ENCODE assay signal across 1 cellular context in the genomic region with DNA sequence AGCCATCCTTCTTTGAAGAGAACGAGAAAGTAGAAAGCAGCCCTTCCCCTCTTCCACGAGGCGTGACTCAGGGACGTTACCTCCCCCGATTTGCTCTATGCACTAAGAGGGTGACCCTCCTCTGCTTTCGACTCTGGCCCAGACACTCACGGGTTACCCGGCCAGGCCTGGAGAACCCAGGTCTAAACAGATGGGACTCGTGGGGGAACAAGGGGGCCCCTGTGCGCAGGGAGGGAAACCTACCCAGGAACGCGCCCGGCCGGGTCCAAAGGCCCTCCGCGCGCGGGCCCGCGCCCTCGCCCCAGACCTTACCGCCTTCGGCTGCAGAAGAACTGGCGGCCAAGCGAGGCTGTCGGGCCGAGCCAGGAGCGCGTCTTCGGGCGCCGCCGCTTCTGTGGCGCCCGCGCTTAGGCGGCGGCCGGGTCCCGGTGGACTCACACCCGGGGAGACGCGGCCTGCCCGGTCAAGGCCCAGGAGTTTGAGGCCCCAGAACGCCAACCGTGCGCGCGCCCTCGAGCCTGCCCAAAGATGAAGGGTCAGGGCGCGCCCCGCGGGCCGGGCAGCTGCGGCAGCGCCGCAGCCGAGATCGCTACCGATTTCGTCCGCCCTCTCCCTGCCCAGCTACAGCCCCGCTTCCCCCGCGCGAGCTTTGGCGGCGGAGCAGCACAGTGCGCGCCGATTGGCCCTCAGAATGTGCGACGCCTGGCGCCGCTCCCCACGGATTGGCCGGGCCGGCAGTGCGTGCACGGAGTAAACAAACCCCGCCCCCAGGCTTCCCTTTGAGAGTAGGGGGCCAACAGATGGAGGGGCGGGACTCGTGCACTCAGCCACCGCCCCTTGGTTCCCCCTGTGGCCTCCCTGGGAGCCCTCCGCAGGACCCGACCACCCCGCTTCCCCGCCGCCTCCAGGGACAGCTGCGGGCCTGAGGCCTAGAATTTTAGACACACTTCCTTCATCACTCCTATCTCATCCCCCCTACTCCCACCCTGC.
TF ChIP-seq lines count a peak whose summit lies in the region.

A gene with protein sequence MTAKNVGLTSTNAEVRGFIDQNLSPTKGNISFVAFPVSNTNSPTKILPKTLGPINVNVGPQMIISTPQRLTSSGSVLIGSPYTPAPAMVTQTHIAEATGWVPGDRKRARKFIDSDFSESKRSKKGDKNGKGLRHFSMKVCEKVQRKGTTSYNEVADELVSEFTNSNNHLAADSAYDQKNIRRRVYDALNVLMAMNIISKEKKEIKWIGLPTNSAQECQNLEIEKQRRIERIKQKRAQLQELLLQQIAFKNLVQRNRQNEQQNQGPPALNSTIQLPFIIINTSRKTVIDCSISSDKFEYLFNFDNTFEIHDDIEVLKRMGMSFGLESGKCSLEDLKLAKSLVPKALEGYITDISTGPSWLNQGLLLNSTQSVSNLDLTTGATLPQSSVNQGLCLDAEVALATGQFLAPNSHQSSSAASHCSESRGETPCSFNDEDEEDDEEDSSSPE (minus strand): TSS at position 674 of the 990 bp plus-strand sequence. CDS start 47,795 bp downstream, outside the sequence.

TF ChIP-seq in HepG2, 621 proteins besides CTCF, POLR2A, EP300 and RAD21 (continued from another document and continues in another):
- TF ChIP-seq, protein P1, sequence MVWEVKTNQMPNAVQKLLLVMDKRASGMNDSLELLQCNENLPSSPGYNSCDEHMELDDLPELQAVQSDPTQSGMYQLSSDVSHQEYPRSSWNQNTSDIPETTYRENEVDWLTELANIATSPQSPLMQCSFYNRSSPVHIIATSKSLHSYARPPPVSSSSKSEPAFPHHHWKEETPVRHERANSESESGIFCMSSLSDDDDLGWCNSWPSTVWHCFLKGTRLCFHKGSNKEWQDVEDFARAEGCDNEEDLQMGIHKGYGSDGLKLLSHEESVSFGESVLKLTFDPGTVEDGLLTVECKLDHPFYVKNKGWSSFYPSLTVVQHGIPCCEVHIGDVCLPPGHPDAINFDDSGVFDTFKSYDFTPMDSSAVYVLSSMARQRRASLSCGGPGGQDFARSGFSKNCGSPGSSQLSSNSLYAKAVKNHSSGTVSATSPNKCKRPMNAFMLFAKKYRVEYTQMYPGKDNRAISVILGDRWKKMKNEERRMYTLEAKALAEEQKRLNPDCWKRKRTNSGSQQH (CRISPR knock-in tag; IDR thresholded peaks at IDR 0.05; ENCODE audit: low read depth): no peak; the same call in 1 of the 2 replicates
- TF ChIP-seq SAP130 (CRISPR knock-in tag; IDR thresholded peaks at IDR 0.05; ENCODE audit: low read depth) (peak; percentile 89), BRCA1 (CRISPR knock-in tag; IDR thresholded peaks at IDR 0.05) (no peak), PHF21A (CRISPR knock-in tag; IDR thresholded peaks at IDR 0.05) (peak; percentile 77), ZBTB38 (CRISPR knock-in tag; IDR thresholded peaks at IDR 0.05) (peak; percentile 19; the same call in 1 of the 2 replicates), ZNF235 (CRISPR knock-in tag; IDR thresholded peaks at IDR 0.05; ENCODE audit: borderline replicate concordance) (no peak), ZNF850 (CRISPR knock-in tag; conservative IDR thresholded peaks at IDR 0.05) (peak; percentile 81; the same call in 1 of the 2 replicates), NR2F2 (IDR thresholded peaks at IDR 0.05; ENCODE audit: borderline replicate concordance, low read depth) (no peak; the same call in 1 of the 2 replicates), HNRNPLL (IDR thresholded peaks at IDR 0.05; ENCODE audit: low read depth, low read length, poor library complexity, severe bottlenecking) (peak; percentile 86), SOX5 (CRISPR knock-in tag; IDR thresholded peaks at IDR 0.05; ENCODE audit: borderline replicate concordance) (no peak), ZNF34 (CRISPR knock-in tag; IDR thresholded peaks at IDR 0.05; ENCODE audit: borderline replicate concordance) (0 out of 2 replicates have a peak, but pooled peaks have one; percentile 51), ZSCAN31 (CRISPR knock-in tag; IDR thresholded peaks at IDR 0.05; ENCODE audit: low read depth) (no peak; the same call in 1 of the 2 replicates), PLRG1 (conservative IDR thresholded peaks at IDR 0.05) (no peak), ZFP36L1 (CRISPR knock-in tag; IDR thresholded peaks at IDR 0.05) (no peak), ASH2L (IDR thresholded peaks at IDR 0.05; ENCODE audit: insufficient read length, low read depth, low read length) (peak; percentile 94), ZNF703 (CRISPR knock-in tag; IDR thresholded peaks at IDR 0.05; ENCODE audit: borderline replicate concordance) (0 out of 2 replicates have a peak, but pooled peaks have one; percentile 41), KLF6 (CRISPR knock-in tag; IDR thresholded peaks at IDR 0.05) (0 out of 2 replicates have a peak, but pooled peaks have one; percentile 55), SIN3A (IDR thresholded peaks at IDR 0.05; ENCODE audit: borderline replicate concordance, low read depth, low read length) (peak; percentile 68; the same call in 1 of the 2 replicates), ZSCAN21 (CRISPR knock-in tag; IDR thresholded peaks at IDR 0.05; ENCODE audit: borderline replicate concordance) (peak; percentile 68; the same call in 1 of the 2 replicates), HDAC1 (CRISPR knock-in tag; IDR thresholded peaks at IDR 0.05) (peak; percentile 87), NR1H2 (CRISPR knock-in tag; IDR thresholded peaks at IDR 0.05; ENCODE audit: borderline replicate concordance, low read depth) (0 out of 2 replicates have a peak, but pooled peaks have one; percentile 70), DMAP1 (CRISPR knock-in tag; IDR thresholded peaks at IDR 0.05) (peak; percentile 48), KAT8 (CRISPR knock-in tag; IDR thresholded peaks at IDR 0.05) (no peak; the same call in 1 of the 2 replicates), MEIS1 (CRISPR knock-in tag; IDR thresholded peaks at IDR 0.05; ENCODE audit: borderline replicate concordance) (peak; percentile 58), HNRNPK (IDR thresholded peaks at IDR 0.05; ENCODE audit: low read depth, low read length, poor library complexity, severe bottlenecking) (peak; percentile 60), FOSL2 (CRISPR knock-in tag; IDR thresholded peaks at IDR 0.05) (peak; percentile 18; the same call in 1 of the 2 replicates), HOXA3 (CRISPR knock-in tag; IDR thresholded peaks at IDR 0.05) (peak; percentile 26; the same call in 1 of the 2 replicates), MBD4 (IDR thresholded peaks at IDR 0.05; ENCODE audit: borderline replicate concordance, low read length) (no peak), ZBTB20 (CRISPR knock-in tag; IDR thresholded peaks at IDR 0.05; ENCODE audit: borderline replicate concordance, low read depth) (no peak), ZNF629 (CRISPR knock-in tag; conservative IDR thresholded peaks at IDR 0.05) (no peak; the same call in 1 of the 2 replicates), SP140L (CRISPR knock-in tag; IDR thresholded peaks at IDR 0.05; ENCODE audit: borderline replicate concordance) (no peak), KLF16 (CRISPR knock-in tag; IDR thresholded peaks at IDR 0.05) (peak in 1 of 2 experiments; percentile 71; a peak in 2 of 4 replicates)
- TF ChIP-seq, protein P2, sequence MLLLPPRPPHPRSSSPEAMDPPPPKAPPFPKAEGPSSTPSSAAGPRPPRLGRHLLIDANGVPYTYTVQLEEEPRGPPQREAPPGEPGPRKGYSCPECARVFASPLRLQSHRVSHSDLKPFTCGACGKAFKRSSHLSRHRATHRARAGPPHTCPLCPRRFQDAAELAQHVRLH (CRISPR knock-in tag; IDR thresholded peaks at IDR 0.05; ENCODE audit: borderline replicate concordance, low read depth): 0 out of 2 replicates have a peak, but pooled peaks have one; percentile 22
- TF ChIP-seq, protein P3, sequence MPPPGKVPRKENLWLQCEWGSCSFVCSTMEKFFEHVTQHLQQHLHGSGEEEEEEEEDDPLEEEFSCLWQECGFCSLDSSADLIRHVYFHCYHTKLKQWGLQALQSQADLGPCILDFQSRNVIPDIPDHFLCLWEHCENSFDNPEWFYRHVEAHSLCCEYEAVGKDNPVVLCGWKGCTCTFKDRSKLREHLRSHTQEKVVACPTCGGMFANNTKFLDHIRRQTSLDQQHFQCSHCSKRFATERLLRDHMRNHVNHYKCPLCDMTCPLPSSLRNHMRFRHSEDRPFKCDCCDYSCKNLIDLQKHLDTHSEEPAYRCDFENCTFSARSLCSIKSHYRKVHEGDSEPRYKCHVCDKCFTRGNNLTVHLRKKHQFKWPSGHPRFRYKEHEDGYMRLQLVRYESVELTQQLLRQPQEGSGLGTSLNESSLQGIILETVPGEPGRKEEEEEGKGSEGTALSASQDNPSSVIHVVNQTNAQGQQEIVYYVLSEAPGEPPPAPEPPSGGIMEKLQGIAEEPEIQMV (CRISPR knock-in tag; IDR thresholded peaks at IDR 0.05; ENCODE audit: low read depth): 0 out of 2 replicates have a peak, but pooled peaks have one; percentile 30
- TF ChIP-seq, protein P4, sequence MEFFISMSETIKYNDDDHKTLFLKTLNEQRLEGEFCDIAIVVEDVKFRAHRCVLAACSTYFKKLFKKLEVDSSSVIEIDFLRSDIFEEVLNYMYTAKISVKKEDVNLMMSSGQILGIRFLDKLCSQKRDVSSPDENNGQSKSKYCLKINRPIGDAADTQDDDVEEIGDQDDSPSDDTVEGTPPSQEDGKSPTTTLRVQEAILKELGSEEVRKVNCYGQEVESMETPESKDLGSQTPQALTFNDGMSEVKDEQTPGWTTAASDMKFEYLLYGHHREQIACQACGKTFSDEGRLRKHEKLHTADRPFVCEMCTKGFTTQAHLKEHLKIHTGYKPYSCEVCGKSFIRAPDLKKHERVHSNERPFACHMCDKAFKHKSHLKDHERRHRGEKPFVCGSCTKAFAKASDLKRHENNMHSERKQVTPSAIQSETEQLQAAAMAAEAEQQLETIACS (CRISPR knock-in tag; IDR thresholded peaks at IDR 0.05): peak; percentile 94
- TF ChIP-seq, protein P5, sequence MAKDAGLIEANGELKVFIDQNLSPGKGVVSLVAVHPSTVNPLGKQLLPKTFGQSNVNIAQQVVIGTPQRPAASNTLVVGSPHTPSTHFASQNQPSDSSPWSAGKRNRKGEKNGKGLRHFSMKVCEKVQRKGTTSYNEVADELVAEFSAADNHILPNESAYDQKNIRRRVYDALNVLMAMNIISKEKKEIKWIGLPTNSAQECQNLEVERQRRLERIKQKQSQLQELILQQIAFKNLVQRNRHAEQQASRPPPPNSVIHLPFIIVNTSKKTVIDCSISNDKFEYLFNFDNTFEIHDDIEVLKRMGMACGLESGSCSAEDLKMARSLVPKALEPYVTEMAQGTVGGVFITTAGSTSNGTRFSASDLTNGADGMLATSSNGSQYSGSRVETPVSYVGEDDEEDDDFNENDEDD (CRISPR knock-in tag; IDR thresholded peaks at IDR 0.05; ENCODE audit: borderline replicate concordance): peak; percentile 87; the same call in 1 of the 2 replicates
- TF ChIP-seq, protein P6, sequence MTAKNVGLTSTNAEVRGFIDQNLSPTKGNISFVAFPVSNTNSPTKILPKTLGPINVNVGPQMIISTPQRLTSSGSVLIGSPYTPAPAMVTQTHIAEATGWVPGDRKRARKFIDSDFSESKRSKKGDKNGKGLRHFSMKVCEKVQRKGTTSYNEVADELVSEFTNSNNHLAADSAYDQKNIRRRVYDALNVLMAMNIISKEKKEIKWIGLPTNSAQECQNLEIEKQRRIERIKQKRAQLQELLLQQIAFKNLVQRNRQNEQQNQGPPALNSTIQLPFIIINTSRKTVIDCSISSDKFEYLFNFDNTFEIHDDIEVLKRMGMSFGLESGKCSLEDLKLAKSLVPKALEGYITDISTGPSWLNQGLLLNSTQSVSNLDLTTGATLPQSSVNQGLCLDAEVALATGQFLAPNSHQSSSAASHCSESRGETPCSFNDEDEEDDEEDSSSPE (CRISPR knock-in tag; IDR thresholded peaks at IDR 0.05): peak; percentile 82
- TF ChIP-seq, protein P7, sequence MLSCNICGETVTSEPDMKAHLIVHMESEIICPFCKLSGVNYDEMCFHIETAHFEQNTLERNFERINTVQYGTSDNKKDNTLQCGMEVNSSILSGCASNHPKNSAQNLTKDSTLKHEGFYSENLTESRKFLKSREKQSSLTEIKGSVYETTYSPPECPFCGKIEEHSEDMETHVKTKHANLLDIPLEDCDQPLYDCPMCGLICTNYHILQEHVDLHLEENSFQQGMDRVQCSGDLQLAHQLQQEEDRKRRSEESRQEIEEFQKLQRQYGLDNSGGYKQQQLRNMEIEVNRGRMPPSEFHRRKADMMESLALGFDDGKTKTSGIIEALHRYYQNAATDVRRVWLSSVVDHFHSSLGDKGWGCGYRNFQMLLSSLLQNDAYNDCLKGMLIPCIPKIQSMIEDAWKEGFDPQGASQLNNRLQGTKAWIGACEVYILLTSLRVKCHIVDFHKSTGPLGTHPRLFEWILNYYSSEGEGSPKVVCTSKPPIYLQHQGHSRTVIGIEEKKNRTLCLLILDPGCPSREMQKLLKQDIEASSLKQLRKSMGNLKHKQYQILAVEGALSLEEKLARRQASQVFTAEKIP (CRISPR knock-in tag; IDR thresholded peaks at IDR 0.05; ENCODE audit: borderline replicate concordance): no peak
- TF ChIP-seq, protein P8, sequence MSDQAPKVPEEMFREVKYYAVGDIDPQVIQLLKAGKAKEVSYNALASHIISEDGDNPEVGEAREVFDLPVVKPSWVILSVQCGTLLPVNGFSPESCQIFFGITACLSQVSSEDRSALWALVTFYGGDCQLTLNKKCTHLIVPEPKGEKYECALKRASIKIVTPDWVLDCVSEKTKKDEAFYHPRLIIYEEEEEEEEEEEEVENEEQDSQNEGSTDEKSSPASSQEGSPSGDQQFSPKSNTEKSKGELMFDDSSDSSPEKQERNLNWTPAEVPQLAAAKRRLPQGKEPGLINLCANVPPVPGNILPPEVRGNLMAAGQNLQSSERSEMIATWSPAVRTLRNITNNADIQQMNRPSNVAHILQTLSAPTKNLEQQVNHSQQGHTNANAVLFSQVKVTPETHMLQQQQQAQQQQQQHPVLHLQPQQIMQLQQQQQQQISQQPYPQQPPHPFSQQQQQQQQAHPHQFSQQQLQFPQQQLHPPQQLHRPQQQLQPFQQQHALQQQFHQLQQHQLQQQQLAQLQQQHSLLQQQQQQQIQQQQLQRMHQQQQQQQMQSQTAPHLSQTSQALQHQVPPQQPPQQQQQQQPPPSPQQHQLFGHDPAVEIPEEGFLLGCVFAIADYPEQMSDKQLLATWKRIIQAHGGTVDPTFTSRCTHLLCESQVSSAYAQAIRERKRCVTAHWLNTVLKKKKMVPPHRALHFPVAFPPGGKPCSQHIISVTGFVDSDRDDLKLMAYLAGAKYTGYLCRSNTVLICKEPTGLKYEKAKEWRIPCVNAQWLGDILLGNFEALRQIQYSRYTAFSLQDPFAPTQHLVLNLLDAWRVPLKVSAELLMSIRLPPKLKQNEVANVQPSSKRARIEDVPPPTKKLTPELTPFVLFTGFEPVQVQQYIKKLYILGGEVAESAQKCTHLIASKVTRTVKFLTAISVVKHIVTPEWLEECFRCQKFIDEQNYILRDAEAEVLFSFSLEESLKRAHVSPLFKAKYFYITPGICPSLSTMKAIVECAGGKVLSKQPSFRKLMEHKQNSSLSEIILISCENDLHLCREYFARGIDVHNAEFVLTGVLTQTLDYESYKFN (CRISPR knock-in tag; conservative IDR thresholded peaks at IDR 0.05): peak; percentile 71
